Comparison of ENCODE assay signal across 7 cellular contexts in the genomic region with DNA sequence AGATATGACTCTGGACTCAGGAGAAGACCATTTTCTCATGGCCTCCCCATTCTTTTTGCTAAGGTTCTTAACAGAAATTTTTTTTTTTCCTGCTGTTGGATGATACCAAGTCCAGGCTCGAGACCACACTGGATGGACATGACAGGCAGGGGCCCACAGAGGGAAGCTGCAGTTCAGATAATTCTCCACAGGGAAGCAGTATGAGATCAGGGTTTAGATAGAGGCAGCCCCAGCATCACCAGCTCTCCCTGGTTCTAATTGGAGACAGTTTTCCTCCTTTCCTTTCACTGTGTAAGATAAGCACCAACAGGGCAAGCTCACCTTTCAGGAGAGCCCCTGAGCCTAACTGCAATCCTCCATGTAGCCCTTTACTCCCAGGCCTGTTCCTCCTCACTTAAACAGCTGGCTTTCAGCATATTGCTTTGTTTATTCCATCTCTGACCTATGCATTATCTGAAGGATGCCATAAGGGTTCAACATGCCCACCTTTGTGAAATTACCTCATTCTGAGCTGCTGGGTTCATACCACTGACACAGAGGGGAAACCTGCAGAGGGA.
A peak's percentile ranks its signal among the peaks of the same experiment; 100 is the strongest.
DNase-seq lines count a peak whose midpoint lies in the region; ATAC-seq, FAIRE-seq and TF ChIP-seq lines count a peak whose summit lies in the region.

No MANE protein-coding gene starts in this region.

- DNase-seq in GM10266 (ENCODE audit: extremely low spot score) (no peak), NCI-H1092 treated with DMSO at 0.1 percent for 48 hours (lab: John Stamatoyannopoulos, UW) (peak; percentile 85), kidney glomerular epithelial cell (lab: John Stamatoyannopoulos, UW) (peak; percentile 77), OCI-M2 (lab: John Stamatoyannopoulos, UW; ENCODE audit: unreplicated experiment) (no peak)

- peak; percentile 41 for TF ChIP-seq CTCF in GM10266 (IDR thresholded peaks at IDR 0.05; ENCODE audit: control insufficient read depth, insufficient read depth, low read depth, missing control alignments)

- peak; percentile 58 for FAIRE-seq in TTC549 (lab: Jason Lieb, UNC)

- ATAC-seq in GM21423 (IDR thresholded peaks at IDR 0.05; ENCODE audit: unreplicated experiment) (no peak), GM21390 (IDR thresholded peaks at IDR 0.05; ENCODE audit: unreplicated experiment) (no peak)

Comparison
In these comparisons a context has a peak if more than half of its experiments do, and no peak if none do; other contexts are left out.
1. DNase-seq: peak in NCI-H1092 treated with DMSO at 0.1 percent for 48 hours (single experiment) and kidney glomerular epithelial cell (single experiment); none in GM10266 (single experiment) and OCI-M2 (single experiment).